Comparison of ENCODE assay signal across 10 cellular contexts in genomic region chr1:161523041-161523816, GRCh38. TPM values are rescaled to one million over a fixed set of nuclear protein-coding genes. Genes with fewer than 3 reads are reported as not detected.
DNase-seq lines count a peak whose midpoint lies in the region; ATAC-seq, FAIRE-seq and TF ChIP-seq lines count a peak whose summit lies in the region.
"Not testable (repeated sequence)": the region's sequence is repeated elsewhere in the genome, so short reads cannot be mapped to it uniquely, and the experiment has no call there.
"Had no signal": no experiment of that assay in that cellular context is flagged by ENCODE, and none has a peak within 500 bp of the region (broad histone marks: within the 10 kb centered on the region; RNA-seq: fewer than 3 reads in every experiment).

No MANE protein-coding gene starts in this region.

- peaks cover 11% of the 10 kb centered on the region for H3K36me3 Mint-ChIP-seq in Caco-2 (ENCODE audit: insufficient read depth, unreplicated experiment)
- H3K36me3 Mint-ChIP-seq in activated B cell treated with CpG ODN at 0.5 μM for 24 hours (ENCODE audit: low read depth); astrocyte (ENCODE audit: low read depth, unreplicated experiment); naive thymus-derived CD8-positive, alpha-beta T cell; stimulated activated naive CD8-positive, alpha-beta T cell treated with anti-CD3 and anti-CD28 coated beads, Interleukin-15, Interleukin-2, amounts not matched to agents 100 ng/mL and 50 ng/mL, for 24 hours (ENCODE audit: low read depth): not testable (repeated sequence)

- H3K9me3 Mint-ChIP-seq in Caco-2 (ENCODE audit: unreplicated experiment); activated B cell treated with CpG ODN at 0.5 μM for 24 hours; astrocyte (ENCODE audit: unreplicated experiment); naive thymus-derived CD8-positive, alpha-beta T cell; stimulated activated naive CD8-positive, alpha-beta T cell treated with anti-CD3 and anti-CD28 coated beads, Interleukin-15, Interleukin-2, amounts not matched to agents 100 ng/mL and 50 ng/mL, for 24 hours: not testable (repeated sequence)

- POLR2A ChIA-PET in Caco-2 (lab: Charles Lee); HCT116 (lab: Charles Lee): not testable (repeated sequence)
- POLR2A ChIA-PET in activated B cell treated with CpG ODN at 0.5 μM for 24 hours (lab: Charles Lee), result interaction anchor here (1.9 kb wide), 1 partner anchor 218 kb away, joined by 6 read pairs; no protein-coding TSS in a partner anchor
- POLR2A ChIA-PET in naive thymus-derived CD8-positive, alpha-beta T cell (lab: Charles Lee), result interaction anchor here (0.9 to 1.0 kb wide), 2 partner anchors 9 to 16 kb away, joined by 3 read pairs; no protein-coding TSS in a partner anchor

- H3K9ac ChIP-seq in HCT116 (ENCODE audit: low read length); KMS-11; astrocyte (ENCODE audit: low read length): not testable (repeated sequence)

- RAD21 ChIA-PET in HCT116 (lab: Charles Lee; ENCODE audit: low non-redundant PET in 1 of 2, low total read pairs in 2 of 2, uncharacterized antibody in 2 of 2, unreplicated experiment in 2 of 2), result not testable (repeated sequence)

- H4K20me1 ChIP-seq in HCT116 (ENCODE audit: insufficient read depth); KMS-11 (ENCODE audit: insufficient read depth); astrocyte (ENCODE audit: insufficient read depth, low read length): not testable (repeated sequence)

- not testable (repeated sequence) for H3K36me3 ChIP-seq in Caco-2 (ENCODE audit: control insufficient read depth, insufficient read depth, low read length); HCT116 (ENCODE audit: control insufficient read depth in 1 of 2, insufficient read depth in 2 of 2, low read length in 2 of 2); KMS-11 (ENCODE audit: insufficient read depth); astrocyte (ENCODE audit: insufficient read depth, low read length); heart left ventricle

- not testable (repeated sequence) for H3K4me1 ChIP-seq in Caco-2; HCT116 (ENCODE audit: control insufficient read depth in 1 of 2, insufficient read depth in 2 of 2, low read length in 2 of 2); KMS-11 (ENCODE audit: low read depth, poor library complexity, severe bottlenecking); astrocyte (ENCODE audit: insufficient read depth, low read length); heart left ventricle

- H3K27ac ChIP-seq in HCT116 (ENCODE audit: low read depth, low read length); KMS-11; astrocyte (ENCODE audit: low read depth, low read length): not testable (repeated sequence)
- H3K27ac ChIP-seq in heart left ventricle, result peak overlapping the region in 1 of 12 donors; percentile 93

- BruUV-seq in Caco-2 (replicated peaks; lab: Mats Ljungman, UMichigan); HCT116 (replicated peaks; lab: Mats Ljungman, UMichigan): not testable (repeated sequence)

- TF ChIP-seq RAD21 in HCT116 (IDR thresholded peaks at IDR 0.05; ENCODE audit: low read depth), result not testable (repeated sequence)

- H3K4me1 Mint-ChIP-seq in Caco-2 (ENCODE audit: low read depth, unreplicated experiment); activated B cell treated with CpG ODN at 0.5 μM for 24 hours; astrocyte (ENCODE audit: low read depth, unreplicated experiment): not testable (repeated sequence)
- peaks cover 4 to 13% (median 9%) of the 10 kb centered on the region in 4 donors for H3K4me1 Mint-ChIP-seq in naive thymus-derived CD8-positive, alpha-beta T cell
- peaks cover 11% of the 10 kb centered on the region for H3K4me1 Mint-ChIP-seq in stimulated activated naive CD8-positive, alpha-beta T cell treated with anti-CD3 and anti-CD28 coated beads, Interleukin-15, Interleukin-2, amounts not matched to agents 100 ng/mL and 50 ng/mL, for 24 hours (ENCODE audit: low read depth)

- DNase-seq in Caco-2; HCT116 (ENCODE audit: low read depth, low spot score); activated B cell treated with CpG ODN at 0.5 μM for 24 hours; astrocyte (ENCODE audit: low read depth); heart left ventricle: not testable (repeated sequence)
- DNase-seq in naive thymus-derived CD8-positive, alpha-beta T cell, result peak in 1 of 10 donors; percentile 11

- peak overlapping the region; percentile 74 for H3K27ac Mint-ChIP-seq in Caco-2 (ENCODE audit: unreplicated experiment)
- peak overlapping the region; percentile 91 for H3K27ac Mint-ChIP-seq in activated B cell treated with CpG ODN at 0.5 μM for 24 hours
- H3K27ac Mint-ChIP-seq in astrocyte (ENCODE audit: unreplicated experiment), result peak overlapping the region; percentile 91
- H3K27ac Mint-ChIP-seq in naive thymus-derived CD8-positive, alpha-beta T cell, result peak overlapping the region in 9 of 10 donors; percentile 73 to 99 (median 88)
- peak overlapping the region; percentile 88 for H3K27ac Mint-ChIP-seq in stimulated activated naive CD8-positive, alpha-beta T cell treated with anti-CD3 and anti-CD28 coated beads, Interleukin-15, Interleukin-2, amounts not matched to agents 100 ng/mL and 50 ng/mL, for 24 hours

- TF ChIP-seq POLR2A in HCT116 (IDR thresholded peaks at IDR 0.05; ENCODE audit: borderline replicate concordance, extremely low read depth, insufficient read depth, insufficient read length); heart left ventricle (IDR thresholded peaks at IDR 0.05): not testable (repeated sequence)

- intact Hi-C loops in Caco-2 (cut with micrococcal nuclease; ENCODE audit: unreplicated experiment); HCT116 (cut with micrococcal nuclease): not testable (repeated sequence)
- intact Hi-C loops in activated B cell treated with CpG ODN at 0.5 μM for 24 hours (cut with micrococcal nuclease), result loop anchor here (2.0 kb wide), 1 partner anchor 18 kb away; no protein-coding TSS in a partner anchor
- intact Hi-C loops in heart left ventricle (cut with DNase I), result loop anchor here in 1 of 10 donors (10.0 kb wide), 1 partner anchor 92 kb away; no protein-coding TSS in a partner anchor

- H3K9me2 ChIP-seq in HCT116 (ENCODE audit: insufficient read depth), result not testable (repeated sequence)

- WGBS in heart left ventricle, 4 donors, result 72 to 84% (median 79%) methylated on average over 18 to 20 of the region's 20 CpGs

- CTCF ChIA-PET in Caco-2 (lab: Charles Lee), result interaction anchor here (0.5 kb wide), 1 partner anchor 216 kb away, joined by 3 read pairs; no protein-coding TSS in a partner anchor
- CTCF ChIA-PET in HCT116 (lab: Charles Lee), result not testable (repeated sequence)
- CTCF ChIA-PET in activated B cell treated with CpG ODN at 0.5 μM for 24 hours (lab: Charles Lee), result interaction anchor here (1.0 kb wide), 1 partner anchor 125 kb away, joined by 3 read pairs; no protein-coding TSS in a partner anchor

- ATAC-seq in HCT116, result peak; percentile 43
- ATAC-seq in activated B cell treated with CpG ODN at 0.5 μM for 24 hours (ENCODE audit: low read depth); naive thymus-derived CD8-positive, alpha-beta T cell: not testable (repeated sequence)
- ATAC-seq in heart left ventricle, result peak; percentile 3 to 35 (median 22)

- H3K9me3 ChIP-seq in Caco-2; HCT116 (ENCODE audit: control insufficient read depth in 1 of 2, insufficient read depth in 1 of 2, low read depth in 1 of 2, low read length in 2 of 2); astrocyte (ENCODE audit: insufficient read depth, low read depth, low read length); heart left ventricle: not testable (repeated sequence)

- H3K4me2 ChIP-seq in HCT116 (ENCODE audit: low read length), result peak overlapping the region; percentile 80
- H3K4me2 ChIP-seq in KMS-11, result peak overlapping the region; percentile 2; the same call in 1 of the 2 replicates
- not testable (repeated sequence) for H3K4me2 ChIP-seq in astrocyte (ENCODE audit: low read length)

- H3K79me2 ChIP-seq in HCT116 (ENCODE audit: insufficient read depth, low read length); KMS-11 (ENCODE audit: insufficient read depth, low read depth); astrocyte (ENCODE audit: insufficient read depth, low read length): not testable (repeated sequence)

- not testable (repeated sequence) for TF ChIP-seq CTCF in Caco-2 (IDR thresholded peaks at IDR 0.05; ENCODE audit: insufficient read depth in 1 of 2, low read depth in 1 of 2, low read length in 1 of 2, severe bottlenecking in 1 of 2, unreplicated experiment in 1 of 2); HCT116 (IDR thresholded peaks at IDR 0.05 in 2 of 3, conservative IDR thresholded peaks at IDR 0.05 in 1 of 3; ENCODE audit: borderline replicate concordance in 1 of 3, insufficient read depth in 1 of 3, low read depth in 2 of 3, low read length in 2 of 3); KMS-11 (conservative IDR thresholded peaks at IDR 0.05; ENCODE audit: low read depth, low read length); activated B cell treated with CpG ODN at 0.5 μM for 24 hours (IDR thresholded peaks at IDR 0.05); astrocyte (IDR thresholded peaks at IDR 0.05; ENCODE audit: insufficient read depth, low read depth, low read length); heart left ventricle (IDR thresholded peaks at IDR 0.05)

- not testable (repeated sequence) for H3K27me3 ChIP-seq in Caco-2 (replicated peaks; ENCODE audit: control insufficient read depth, insufficient read depth, low read length); HCT116 (ENCODE audit: insufficient read depth, low read length); KMS-11 (ENCODE audit: insufficient read depth, low read depth); astrocyte (ENCODE audit: insufficient read depth, low read length); heart left ventricle

- FAIRE-seq in astrocyte (lab: Jason Lieb, UNC), result not testable (repeated sequence)

- H2AFZ ChIP-seq in HCT116 (ENCODE audit: low read depth, low read length, poor library complexity, severe bottlenecking); KMS-11 (ENCODE audit: low read depth); astrocyte (ENCODE audit: low read depth, low read length): not testable (repeated sequence)

- H3K4me3 Mint-ChIP-seq in Caco-2 (ENCODE audit: unreplicated experiment), result peak overlapping the region; percentile 71
- H3K4me3 Mint-ChIP-seq in activated B cell treated with CpG ODN at 0.5 μM for 24 hours, result peak overlapping the region; percentile 90
- H3K4me3 Mint-ChIP-seq in astrocyte (ENCODE audit: unreplicated experiment), result peak overlapping the region; percentile 86
- H3K4me3 Mint-ChIP-seq in naive thymus-derived CD8-positive, alpha-beta T cell, result peak overlapping the region; percentile 78 to 92 (median 88)
- H3K4me3 Mint-ChIP-seq in stimulated activated naive CD8-positive, alpha-beta T cell treated with anti-CD3 and anti-CD28 coated beads, Interleukin-15, Interleukin-2, amounts not matched to agents 100 ng/mL and 50 ng/mL, for 24 hours, result peak overlapping the region; percentile 83

- not testable (repeated sequence) for H3K27me3 Mint-ChIP-seq in Caco-2 (ENCODE audit: insufficient read depth, unreplicated experiment); activated B cell treated with CpG ODN at 0.5 μM for 24 hours; naive thymus-derived CD8-positive, alpha-beta T cell
- H3K27me3 Mint-ChIP-seq in astrocyte (ENCODE audit: low read depth, unreplicated experiment), result peaks cover 14% of the 10 kb centered on the region
- peaks cover 14% of the 10 kb centered on the region for H3K27me3 Mint-ChIP-seq in stimulated activated naive CD8-positive, alpha-beta T cell treated with anti-CD3 and anti-CD28 coated beads, Interleukin-15, Interleukin-2, amounts not matched to agents 100 ng/mL and 50 ng/mL, for 24 hours

- H3K4me3 ChIP-seq in Caco-2 (ENCODE audit: low read depth, low read length); HCT116 (replicated peaks in 1 of 2; ENCODE audit: low read depth in 1 of 2, low read length in 2 of 2); KMS-11 (IDR thresholded peaks at IDR 0.05; ENCODE audit: insufficient read depth, low read depth, low read length); astrocyte (ENCODE audit: insufficient read depth, low read depth, low read length): not testable (repeated sequence)
- peak overlapping the region in 9 of 12 donors; percentile 69 to 89 (median 75) for H3K4me3 ChIP-seq in heart left ventricle

RNA-seq across cellular contexts. Expression of gene HSPA6, which starts 1.1 kb away (rescaled TPM):
- total RNA-seq in Caco-2 (2022) (0.32 and 0.60 TPM in 2 replicates), HCT116 (2021; ENCODE audit: unreplicated experiment) (not detected), activated B cell treated with CpG ODN at 0.5 μM for 24 hours (4.0 and 4.5 TPM in 2 replicates), astrocyte (0.65 and 0.68 TPM in 2 replicates), heart left ventricle (1 to 10 TPM in 3 of 9 donors, under 1 TPM in 6; 0.27 to 5.9 (median 0.93) TPM)
- 0.06 TPM in 1 of 2 replicates, not detected in the other for polyA plus RNA-seq in HCT116 (2012)
- 1 to 10 TPM in 1 of 2 donors, under 1 TPM in 1; 0.65 to 1.3 TPM for polyA plus RNA-seq in heart left ventricle
- 1 to 10 TPM; 3.1 to 3.6 TPM for total RNA-seq in naive thymus-derived CD8-positive, alpha-beta T cell
- under 1 TPM in 1 of 3 donors, not detected in 2; 0.06 TPM for polyA plus RNA-seq in naive thymus-derived CD8-positive, alpha-beta T cell

RNA-seq across cellular contexts. Expression of gene FCGR2A, which starts 18.0 kb away (rescaled TPM):
- total RNA-seq in Caco-2 (2022) (not detected in 2 replicates), HCT116 (2021; ENCODE audit: unreplicated experiment) (0.52 TPM), activated B cell treated with CpG ODN at 0.5 μM for 24 hours (6.2 and 8.6 TPM in 2 replicates), astrocyte (not detected in 2 replicates), heart left ventricle (100 to 1,000 TPM in 1 of 9 donors, 10 to 100 TPM in 7, 1 to 10 TPM in 1; 9.7 to 131 (median 11.7) TPM)
- polyA plus RNA-seq in HCT116 (2012), result 0.07 and 0.09 TPM in 2 replicates
- 10 to 100 TPM in 1 of 2 donors, 1 to 10 TPM in 1; 5.2 to 11.4 TPM for polyA plus RNA-seq in heart left ventricle
- under 1 TPM; 0.34 to 0.52 TPM for total RNA-seq in naive thymus-derived CD8-positive, alpha-beta T cell
- polyA plus RNA-seq in naive thymus-derived CD8-positive, alpha-beta T cell, result under 1 TPM in 2 of 3 donors, not detected in 1; 0.41 to 0.84 TPM
- total RNA-seq: epithelial cell of proximal tubule had no signal

RNA-seq across cellular contexts. Expression of gene FCGR3A, which starts 26.4 kb away (rescaled TPM):
- total RNA-seq in Caco-2 (2022) (not detected in 2 replicates), HCT116 (2021; ENCODE audit: unreplicated experiment) (0.17 TPM), activated B cell treated with CpG ODN at 0.5 μM for 24 hours (0.24 and 0.47 TPM in 2 replicates), astrocyte (not detected in 2 replicates), heart left ventricle (100 to 1,000 TPM in 1 of 9 donors, 10 to 100 TPM in 3, 1 to 10 TPM in 5; 1.8 to 204 (median 9.2) TPM)
- not detected in 2 replicates for polyA plus RNA-seq in HCT116 (2012)
- polyA plus RNA-seq in heart left ventricle, result 1 to 10 TPM; 3.2 to 9.9 TPM
- 1 to 10 TPM in 1 of 2 experiments, under 1 TPM in 1; 0.74 to 1.1 TPM for total RNA-seq in naive thymus-derived CD8-positive, alpha-beta T cell
- 10 to 100 TPM in 1 of 3 donors, 1 to 10 TPM in 2; 1.7 to 33.2 (median 2.3) TPM for polyA plus RNA-seq in naive thymus-derived CD8-positive, alpha-beta T cell
- total RNA-seq: epithelial cell of proximal tubule, M059J had no signal
